8 cellular contexts compared by ENCODE assay signal in the genomic region with DNA sequence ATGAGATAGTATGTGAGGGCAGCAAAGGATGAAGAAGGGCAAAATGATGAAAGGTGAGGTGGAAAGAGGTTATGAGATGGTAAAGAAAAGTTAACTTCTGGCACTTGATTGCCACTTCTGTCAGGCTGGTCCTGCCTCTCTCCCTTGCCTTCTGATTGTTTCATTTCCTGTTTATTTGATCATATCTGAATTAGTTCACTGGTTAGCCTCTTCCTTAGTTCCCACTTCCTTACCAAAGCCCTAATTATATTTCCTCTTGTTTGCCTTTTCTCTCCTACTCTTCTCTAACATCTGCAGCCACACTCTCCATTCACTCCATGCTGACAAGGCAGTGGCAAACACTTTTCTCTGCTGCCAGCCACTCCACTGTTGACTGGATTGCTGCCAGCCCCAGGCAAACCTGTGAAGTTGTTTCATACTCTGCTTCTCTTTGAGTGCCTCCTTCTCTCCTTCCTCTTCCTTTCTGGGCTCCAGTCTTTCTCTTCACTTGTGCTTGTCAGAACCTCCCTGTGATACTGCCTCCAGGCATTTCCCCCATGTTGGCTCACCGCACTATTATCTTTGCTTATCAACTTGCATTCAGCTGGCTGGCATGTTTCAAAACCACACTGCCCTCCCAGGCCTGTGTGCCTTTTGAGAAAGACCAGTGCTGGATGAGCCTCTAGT. TPM values are rescaled to one million over a fixed set of nuclear protein-coding genes. Genes with fewer than 3 reads are reported as not detected.
DNase-seq lines count a peak whose midpoint lies in the region; ATAC-seq and FAIRE-seq lines count a peak whose summit lies in the region.

No MANE protein-coding gene starts in this region.

- H3K4me3 Mint-ChIP-seq in natural killer cell treated with Interleukin-12 subunit alpha and Interleukin-12 subunit beta and Interleukin-15 and Interleukin-18, amount 100 ng/mL, for 72 hours = peak overlapping the region; percentile 69

- DNase-seq in GM19239 (ENCODE audit: insufficient read length, low spot score) (no peak), RPMI8226 (peak; percentile 45), dedifferentiated amniotic fluid mesenchymal stem cell (ENCODE audit: extremely low spot score) (peak; percentile 43), NCI-H187 treated with DMSO at 0.1 percent for 48 hours (lab: John Stamatoyannopoulos, UW) (no peak)
- no peak for DNase-seq in natural killer cell treated with Interleukin-12 subunit alpha and Interleukin-12 subunit beta and Interleukin-15 and Interleukin-18, amount 100 ng/mL, for 72 hours (ENCODE audit: low spot score)

- peaks cover 38% of the 10 kb centered on the region for H3K36me3 Mint-ChIP-seq in natural killer cell treated with Interleukin-12 subunit alpha and Interleukin-12 subunit beta and Interleukin-15 and Interleukin-18, amount 100 ng/mL, for 72 hours

- ATAC-seq in natural killer cell treated with Interleukin-12 subunit alpha and Interleukin-12 subunit beta and Interleukin-15 and Interleukin-18, amount 100 ng/mL, for 72 hours = peak; percentile 59 to 60
- no peak for ATAC-seq in HG03439 (IDR thresholded peaks at IDR 0.05; ENCODE audit: unreplicated experiment)
- no peak for ATAC-seq in HG03521 (IDR thresholded peaks at IDR 0.05; ENCODE audit: unreplicated experiment)
- ATAC-seq in HG02623 (IDR thresholded peaks at IDR 0.05; ENCODE audit: unreplicated experiment) = no peak

- H3K4me1 Mint-ChIP-seq in natural killer cell treated with Interleukin-12 subunit alpha and Interleukin-12 subunit beta and Interleukin-15 and Interleukin-18, amount 100 ng/mL, for 72 hours (ENCODE audit: low read depth in 2 of 2) = peaks cover 33 to 48% of the 10 kb centered on the region in 2 donors

- FAIRE-seq in GM19239 (lab: Jason Lieb, UNC) = peak; percentile 14

- no peaks in the 10 kb centered on the region for H3K27me3 Mint-ChIP-seq in natural killer cell treated with Interleukin-12 subunit alpha and Interleukin-12 subunit beta and Interleukin-15 and Interleukin-18, amount 100 ng/mL, for 72 hours

- no peaks in the 10 kb centered on the region for H3K9me3 Mint-ChIP-seq in natural killer cell treated with Interleukin-12 subunit alpha and Interleukin-12 subunit beta and Interleukin-15 and Interleukin-18, amount 100 ng/mL, for 72 hours

- H3K27ac Mint-ChIP-seq in natural killer cell treated with Interleukin-12 subunit alpha and Interleukin-12 subunit beta and Interleukin-15 and Interleukin-18, amount 100 ng/mL, for 72 hours = peak overlapping the region; percentile 89 to 90

RNA-seq across cellular contexts. Expression of gene PNP, which starts 8.1 kb away (rescaled TPM):
- total RNA-seq in natural killer cell treated with Interleukin-12 subunit alpha and Interleukin-12 subunit beta and Interleukin-15 and Interleukin-18, amount 100 ng/mL, for 72 hours = 100 to 1,000 TPM; 124 to 199 TPM

RNA-seq across cellular contexts. Expression of gene PIP4P1, which starts 16.1 kb away (rescaled TPM):
- 10 to 100 TPM; 33.3 to 34.5 TPM for total RNA-seq in natural killer cell treated with Interleukin-12 subunit alpha and Interleukin-12 subunit beta and Interleukin-15 and Interleukin-18, amount 100 ng/mL, for 72 hours

RNA-seq across cellular contexts. Expression of gene APEX1, which starts 22.3 kb away (rescaled TPM):
- 100 to 1,000 TPM; 130 to 151 TPM for total RNA-seq in natural killer cell treated with Interleukin-12 subunit alpha and Interleukin-12 subunit beta and Interleukin-15 and Interleukin-18, amount 100 ng/mL, for 72 hours

RNA-seq across cellular contexts. Expression of gene OSGEP, which starts 22.7 kb away (rescaled TPM):
- 10 to 100 TPM; 43.1 to 78.0 TPM for total RNA-seq in natural killer cell treated with Interleukin-12 subunit alpha and Interleukin-12 subunit beta and Interleukin-15 and Interleukin-18, amount 100 ng/mL, for 72 hours

RNA-seq across cellular contexts. Expression of gene RNASE10, which starts 28.0 kb away (rescaled TPM):
- total RNA-seq in natural killer cell treated with Interleukin-12 subunit alpha and Interleukin-12 subunit beta and Interleukin-15 and Interleukin-18, amount 100 ng/mL, for 72 hours = under 1 TPM; 0.50 to 0.75 TPM

Comparison
In these comparisons a context has a peak if more than half of its experiments do, and no peak if none do; other contexts are left out.
1. DNase-seq: peak in RPMI8226 (single experiment) and dedifferentiated amniotic fluid mesenchymal stem cell (single experiment); none in GM19239 (single experiment), natural killer cell treated with Interleukin-12 subunit alpha and Interleukin-12 subunit beta and Interleukin-15 and Interleukin-18, amount 100 ng/mL, for 72 hours (single experiment) and NCI-H187 treated with DMSO at 0.1 percent for 48 hours (single experiment).
2. ATAC-seq: peak in natural killer cell treated with Interleukin-12 subunit alpha and Interleukin-12 subunit beta and Interleukin-15 and Interleukin-18, amount 100 ng/mL, for 72 hours (2 of 2); none in HG03439 (single experiment), HG03521 (single experiment) and HG02623 (single experiment).